ENCODE assay signal across 8 cellular contexts in genomic region chr3:137032465-137033120, GRCh38.
DNase-seq lines count a peak whose midpoint lies in the region; ATAC-seq and TF ChIP-seq lines count a peak whose summit lies in the region.

No MANE protein-coding gene starts in this region.

- CTCF ChIA-PET in RWPE1 (lab: Yijun Ruan, JAX): interaction anchor here (0.5 to 1.6 kb wide), 9 partner anchors 10 to 979 kb away, joined by 3 to 6 read pairs (median 3); no protein-coding TSS in a partner anchor

- peak; percentile 80 for TF ChIP-seq CTCF in RWPE1 (conservative IDR thresholded peaks at IDR 0.05; ENCODE audit: low read depth)

- DNase-seq in DMS53 (lab: John Stamatoyannopoulos, UW) (peak; percentile 83), Kasumi-1 (lab: John Stamatoyannopoulos, UW) (peak; percentile 64 to 75), RWPE1 (ENCODE audit: low spot score) (peak; percentile 55), germinal center (ENCODE audit: low spot score) (peak; percentile 79), nucleus accumbens (lab: John Stamatoyannopoulos, UW) (peak in 53 of 56 donors; percentile 9 to 92 (median 73)), substantia nigra (lab: John Stamatoyannopoulos, UW) (peak in 47 of 49 donors; percentile 18 to 92 (median 74))
- peak; percentile 60 for DNase-seq in activated gamma-delta T cell treated with anti-CD3 and anti-CD28 coated beads, Interleukin-2, amount 50 U/mL, for 16 hours (ENCODE audit: low read depth)

- POLR2A ChIA-PET in RWPE1 (lab: Yijun Ruan, JAX; ENCODE audit: low non-redundant PET): no interaction called here

- H3K27ac ChIP-seq in RWPE1: no peak overlapping the region
- H3K27ac ChIP-seq in substantia nigra (ENCODE audit: low read depth, low read length, poor library complexity, severe bottlenecking): no peak overlapping the region

- peak; percentile 88 for ATAC-seq in GM21717 (IDR thresholded peaks at IDR 0.05; ENCODE audit: unreplicated experiment)
